19 cellular contexts compared by ENCODE assay signal in the genomic region with DNA sequence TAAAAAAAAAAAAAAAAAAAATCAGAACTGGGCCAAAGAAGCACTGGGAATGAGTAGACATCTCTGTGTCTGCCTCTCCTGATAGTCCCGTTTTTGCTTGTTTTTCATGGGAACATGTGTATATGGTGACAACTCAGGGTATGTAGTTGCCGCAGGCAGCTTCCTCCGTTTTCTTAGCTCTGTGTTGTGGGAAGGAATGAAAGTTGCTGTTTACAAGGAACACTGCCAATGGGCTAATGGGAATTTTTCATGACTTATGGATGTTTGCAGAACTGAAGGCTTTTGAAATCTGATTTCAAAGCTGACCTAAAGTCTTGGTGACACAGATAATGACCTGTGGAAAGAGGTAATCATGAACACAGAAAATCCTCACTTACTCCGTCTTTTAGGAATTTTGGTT.
A peak's percentile ranks its signal among the peaks of the same experiment; 100 is the strongest.
DNase-seq lines count a peak whose midpoint lies in the region; ATAC-seq and TF ChIP-seq lines count a peak whose summit lies in the region.
"Had no signal": no experiment of that assay in that cellular context is flagged by ENCODE, and none has a peak within 500 bp of the region (broad histone marks: within the 10 kb centered on the region; RNA-seq: fewer than 3 reads in every experiment).

No MANE protein-coding gene starts in this region.

- H3K9me3 Mint-ChIP-seq in endodermal cell: peaks cover 2% of the 10 kb centered on the region

- H3K36me3 ChIP-seq in endodermal cell (ENCODE audit: control insufficient read depth, insufficient read depth, low read length) (no peaks in the 10 kb centered on the region), mesenchymal stem cell (ENCODE audit: control insufficient read depth in 1 of 2, insufficient read depth in 2 of 2, low read depth in 1 of 2, low read length in 2 of 2) (no peaks in the 10 kb centered on the region), uterus (no peaks in the 10 kb centered on the region)
- H3K36me3 ChIP-seq: HAP-1 had no signal

- H3K23ac ChIP-seq in mesenchymal stem cell (ENCODE audit: low read length in 2 of 2): no peak overlapping the region

- H3K14ac ChIP-seq in mesenchymal stem cell (ENCODE audit: low read length in 2 of 2): no peak overlapping the region

- intact Hi-C loops in uterus (cut with DNase I; ENCODE audit: low total_unique reads): no loop called here
- intact Hi-C loops in left cardiac atrium (cut with DNase I): no loop called here

- no peaks in the 10 kb centered on the region for H3K79me1 ChIP-seq in mesenchymal stem cell (replicated peaks; ENCODE audit: low read length, poor library complexity, severe bottlenecking)

- H3K4ac ChIP-seq in mesenchymal stem cell (ENCODE audit: low read depth in 1 of 2, low read length in 2 of 2): no peak overlapping the region

- H2BK15ac ChIP-seq in mesenchymal stem cell (ENCODE audit: low read depth, poor library complexity, severe bottlenecking): no peak overlapping the region

- H3K9ac ChIP-seq in endodermal cell (ENCODE audit: extremely low read depth, low read length, poor library complexity, severe bottlenecking) (no peak overlapping the region), mesenchymal stem cell (ENCODE audit: low read length) (no peak overlapping the region)
- H3K9ac ChIP-seq: SK-N-SH had no signal

- no peak for ATAC-seq in left cardiac atrium
- ATAC-seq: GM12878 had no signal

- H2BK120ac ChIP-seq in mesenchymal stem cell (ENCODE audit: low read depth, low read length): no peak overlapping the region

- H4K91ac ChIP-seq in mesenchymal stem cell (ENCODE audit: low read length): no peak overlapping the region

- 89 to 96% methylated on average over 3 to 4 of the region's 4 CpGs for WGBS in endodermal cell (ENCODE audit: insufficient coverage in 1 of 2, insufficient read length in 1 of 2), 2 experiments
- WGBS in mesenchymal stem cell: 87% methylated on average over 4 of the region's 4 CpGs

- H3K4me3 ChIP-seq in endodermal cell (ENCODE audit: low read length) (no peak overlapping the region), mesenchymal stem cell (ENCODE audit: insufficient read depth in 1 of 2, low read depth in 1 of 2, low read length in 2 of 2) (no peak overlapping the region), uterus (no peak overlapping the region)
- H3K4me3 ChIP-seq: GM12878, HAP-1 had no signal

- no peak overlapping the region for H4K8ac ChIP-seq in mesenchymal stem cell (ENCODE audit: low read length)

- DNase-seq in GM04503 (ENCODE audit: low read depth): peak; percentile 33
- DNase-seq in endodermal cell: peak; percentile 21
- peak; percentile 31 for DNase-seq in mesenchymal stem cell
- no peak for DNase-seq in uterus
- no peak for DNase-seq in amniotic stem cell (lab: John Stamatoyannopoulos, UW)
- DNase-seq in left cardiac atrium: no peak
- no peak for DNase-seq in NCI-H2029 (lab: John Stamatoyannopoulos, UW)
- DNase-seq: Caco-2; CD4-positive, alpha-beta T cell; GF-D8; NCI-H1694 treated with DMSO at 0.1 percent for 48 hours; NCI-H2107; NCI-H2227 treated with DMSO at 0.1 percent for 48 hours; NCI-H82; RPMI8226; SHP77 treated with DMSO at 0.1 percent for 48 hours; SK-N-SH had no signal

- no peaks in the 10 kb centered on the region for H3K36me3 Mint-ChIP-seq in endodermal cell (ENCODE audit: low read depth)

- H3K4me2 ChIP-seq in mesenchymal stem cell (ENCODE audit: low read length, poor library complexity, severe bottlenecking): no peak overlapping the region
- H3K4me2 ChIP-seq: SK-N-SH had no signal

- H3K4me1 ChIP-seq in endodermal cell (ENCODE audit: control insufficient read depth, insufficient read depth, low read length) (peaks cover 13% of the 10 kb centered on the region), mesenchymal stem cell (ENCODE audit: control insufficient read depth, insufficient read depth, low read depth, low read length) (no peaks in the 10 kb centered on the region), uterus (no peaks in the 10 kb centered on the region)
- H3K4me1 ChIP-seq: Caco-2, HAP-1 had no signal

- H2BK5ac ChIP-seq in mesenchymal stem cell (ENCODE audit: low read depth, low read length, poor library complexity, severe bottlenecking): no peak overlapping the region

- no peak overlapping the region for H3K18ac ChIP-seq in mesenchymal stem cell (ENCODE audit: low read depth in 1 of 2, low read length in 2 of 2)

- H3K9me3 ChIP-seq in endodermal cell (ENCODE audit: control insufficient read depth, low read length): no peaks in the 10 kb centered on the region
- no peaks in the 10 kb centered on the region for H3K9me3 ChIP-seq in mesenchymal stem cell (ENCODE audit: control insufficient read depth, low read length)
- H3K9me3 ChIP-seq in uterus: no peaks in the 10 kb centered on the region
- H3K9me3 ChIP-seq: Caco-2, HAP-1, SK-N-SH had no signal

- H3K27ac ChIP-seq in endodermal cell (ENCODE audit: low read depth, low read length): no peak overlapping the region
- no peak overlapping the region for H3K27ac ChIP-seq in mesenchymal stem cell (ENCODE audit: low read length, poor library complexity, severe bottlenecking)
- H3K27ac ChIP-seq in uterus: peak overlapping the region; percentile 26 to 37

- H2AK5ac ChIP-seq in mesenchymal stem cell (ENCODE audit: low read length, severe bottlenecking): no peak overlapping the region

- H3K4me3 Mint-ChIP-seq in endodermal cell: no peak overlapping the region
- H3K4me3 Mint-ChIP-seq: CD4-positive, alpha-beta T cell had no signal

- H3K27me3 ChIP-seq in endodermal cell (ENCODE audit: control insufficient read depth, insufficient read depth, low read length, poor library complexity, severe bottlenecking) (no peaks in the 10 kb centered on the region), mesenchymal stem cell (ENCODE audit: control insufficient read depth in 1 of 2, insufficient read depth in 1 of 2, low read length in 2 of 2) (no peaks in the 10 kb centered on the region), uterus (no peaks in the 10 kb centered on the region)

- no peak overlapping the region for H2BK12ac ChIP-seq in mesenchymal stem cell (ENCODE audit: low read length in 2 of 2)

- H3K27ac Mint-ChIP-seq in endodermal cell: no peak overlapping the region
- H3K27ac Mint-ChIP-seq: CD4-positive, alpha-beta T cell had no signal

- H2AFZ ChIP-seq in mesenchymal stem cell (ENCODE audit: low read depth, low read length): no peak overlapping the region

- TF ChIP-seq POLR2A in uterus (IDR thresholded peaks at IDR 0.05): no peak

- peaks cover 31% of the 10 kb centered on the region for H3K4me1 Mint-ChIP-seq in endodermal cell

- no peak for TF ChIP-seq CTCF in endodermal cell (conservative IDR thresholded peaks at IDR 0.05)
- no peak for TF ChIP-seq CTCF in uterus (IDR thresholded peaks at IDR 0.05)

- H3K27me3 Mint-ChIP-seq in endodermal cell (ENCODE audit: insufficient read depth): no peaks in the 10 kb centered on the region
- H3K27me3 Mint-ChIP-seq: CD4-positive, alpha-beta T cell had no signal

Comparison
In these comparisons a context has a peak if more than half of its experiments do, and no peak if none do; other contexts are left out.
1. DNase-seq: peak in GM04503 (single experiment), endodermal cell (single experiment) and mesenchymal stem cell (single experiment); none in uterus (0 of 2), amniotic stem cell (single experiment), left cardiac atrium (single experiment) and NCI-H2029 (single experiment).
2. H3K27ac ChIP-seq: peak in uterus (2 of 2); none in endodermal cell (single experiment) and mesenchymal stem cell (single experiment).